9 cellular contexts compared by ENCODE assay signal in genomic region chr11:2883717-2884423, GRCh38. TPM values are rescaled to one million over a fixed set of nuclear protein-coding genes. Genes with fewer than 3 reads are reported as not detected.
DNase-seq lines count a peak whose midpoint lies in the region; ATAC-seq, FAIRE-seq and TF ChIP-seq lines count a peak whose summit lies in the region.
"Had no signal": no experiment of that assay in that cellular context is flagged by ENCODE, and none has a peak within 500 bp of the region (broad histone marks: within the 10 kb centered on the region; RNA-seq: fewer than 3 reads in every experiment).

No MANE protein-coding gene starts in this region.

- H3K4me3 ChIP-seq in HFF-Myc (replicated peaks; ENCODE audit: low read depth, low read length) (peak overlapping the region; percentile 8; the same call in 1 of the 2 replicates), astrocyte (ENCODE audit: insufficient read depth, low read depth, low read length) (peak overlapping the region; percentile 58), iPS-18c (ENCODE audit: insufficient read depth, low read depth, low read length) (peak overlapping the region; percentile 67), small intestine (ENCODE audit: low read depth in 1 of 2, low read length in 2 of 2) (peak overlapping the region; percentile 38 to 66)

- H3K27ac ChIP-seq in astrocyte (ENCODE audit: low read depth, low read length) (no peak overlapping the region), small intestine (ENCODE audit: low read depth in 1 of 2, low read length in 1 of 2) (peak overlapping the region in 1 of 2 donors; percentile 60)

- H3K4me1 ChIP-seq in astrocyte (ENCODE audit: insufficient read depth, low read length) = peaks cover 10% of the 10 kb centered on the region
- no peaks in the 10 kb centered on the region for H3K4me1 ChIP-seq in small intestine (ENCODE audit: control insufficient read depth in 2 of 2, insufficient read depth in 1 of 2, low read depth in 1 of 2, low read length in 1 of 2)

- no peaks in the 10 kb centered on the region for H3K9me3 ChIP-seq in astrocyte (ENCODE audit: insufficient read depth, low read depth, low read length)
- no peaks in the 10 kb centered on the region for H3K9me3 ChIP-seq in iPS-18c (ENCODE audit: control insufficient read depth, insufficient read depth, low read length)
- H3K9me3 ChIP-seq in small intestine (ENCODE audit: control insufficient read depth, low read depth) = no peaks in the 10 kb centered on the region

- peaks cover 6% of the 10 kb centered on the region for H3K9me3 Mint-ChIP-seq in astrocyte (ENCODE audit: unreplicated experiment)

- no peak overlapping the region for H3K27ac Mint-ChIP-seq in astrocyte (ENCODE audit: unreplicated experiment)

- H3K4me2 ChIP-seq in astrocyte (ENCODE audit: low read length) = peak overlapping the region; percentile 81

- no peaks in the 10 kb centered on the region for H3K27me3 ChIP-seq in astrocyte (ENCODE audit: insufficient read depth, low read length)
- no peaks in the 10 kb centered on the region for H3K27me3 ChIP-seq in small intestine (ENCODE audit: control insufficient read depth in 2 of 2, insufficient read depth in 2 of 2, low read length in 2 of 2)

- H3K9ac ChIP-seq in astrocyte (ENCODE audit: low read length) = peak overlapping the region; percentile 58

- H3K27me3 Mint-ChIP-seq in astrocyte (ENCODE audit: low read depth, unreplicated experiment) = peaks cover 48% of the 10 kb centered on the region

- peaks cover 3% of the 10 kb centered on the region for H3K36me3 Mint-ChIP-seq in astrocyte (ENCODE audit: low read depth, unreplicated experiment)

- peak overlapping the region; percentile 41 for H2AFZ ChIP-seq in astrocyte (ENCODE audit: low read depth, low read length)

- in situ Hi-C loops in KBM-7 (cut with MboI; ENCODE audit: low pct_unique_long_range_greater_than_20kb, low sequenced_read_pairs) = no loop called here

- TF ChIP-seq CTCF in HFF-Myc (IDR thresholded peaks at IDR 0.05; ENCODE audit: low read depth, low read length, missing control alignments) = no peak
- no peak for TF ChIP-seq CTCF in astrocyte (IDR thresholded peaks at IDR 0.05; ENCODE audit: insufficient read depth, low read depth, low read length)

- FAIRE-seq in astrocyte (lab: Jason Lieb, UNC) (no peak), small intestine (lab: Jason Lieb, UNC) (no peak)

- H4K20me1 ChIP-seq in astrocyte (ENCODE audit: insufficient read depth, low read length) = peaks cover 8% of the 10 kb centered on the region

- no peak for ATAC-seq in HG03439 (IDR thresholded peaks at IDR 0.05; ENCODE audit: unreplicated experiment)
- ATAC-seq in HG03135 (IDR thresholded peaks at IDR 0.05; ENCODE audit: unreplicated experiment) = no peak
- ATAC-seq: left colon had no signal

- H3K79me2 ChIP-seq in astrocyte (ENCODE audit: insufficient read depth, low read length) = no peaks in the 10 kb centered on the region

- H3K36me3 ChIP-seq in astrocyte (ENCODE audit: insufficient read depth, low read length) = no peaks in the 10 kb centered on the region
- no peaks in the 10 kb centered on the region for H3K36me3 ChIP-seq in small intestine (ENCODE audit: control insufficient read depth in 2 of 2, insufficient read depth in 2 of 2, low read length in 2 of 2)

- H3K4me1 Mint-ChIP-seq in astrocyte (ENCODE audit: low read depth, unreplicated experiment) = no peaks in the 10 kb centered on the region

- H3K4me3 Mint-ChIP-seq in astrocyte (ENCODE audit: unreplicated experiment) = peak overlapping the region; percentile 79

- WGBS in small intestine, 3 donors = 2 to 5% (median 3%) methylated on average over 40 to 90 of the region's 90 CpGs

- DNase-seq in HFF-Myc (ENCODE audit: extremely low read depth, low read depth) (no peak), astrocyte (ENCODE audit: low read depth) (no peak), small intestine (no peak), KBM-7 (no peak), GOT3 (lab: John Stamatoyannopoulos, UW) (no peak)

RNA-seq across cellular contexts. Expression of gene CDKN1C, which starts 1.7 kb away (rescaled TPM):
- 3.8 and 7.5 TPM in 2 replicates for total RNA-seq in astrocyte
- 10 to 100 TPM in 1 of 3 donors, 1 to 10 TPM in 2; 4.0 to 29.7 (median 5.7) TPM for polyA plus RNA-seq in small intestine

RNA-seq across cellular contexts. Expression of gene PHLDA2, which starts 45.4 kb away (rescaled TPM):
- total RNA-seq in astrocyte = 78.8 and 80.8 TPM in 2 replicates
- polyA plus RNA-seq in small intestine = 10 to 100 TPM; 21.8 to 55.1 (median 28.6) TPM

Comparison
In these comparisons a context has a peak if more than half of its experiments do, and no peak if none do; other contexts are left out.
1. H3K4me3 ChIP-seq: peak in every context shown above with its lines; median percentile 67 in iPS-18c; 58 in astrocyte; 52 in small intestine; 8 in HFF-Myc.